ENCODE assay signal across 1 cellular context in the genomic region with DNA sequence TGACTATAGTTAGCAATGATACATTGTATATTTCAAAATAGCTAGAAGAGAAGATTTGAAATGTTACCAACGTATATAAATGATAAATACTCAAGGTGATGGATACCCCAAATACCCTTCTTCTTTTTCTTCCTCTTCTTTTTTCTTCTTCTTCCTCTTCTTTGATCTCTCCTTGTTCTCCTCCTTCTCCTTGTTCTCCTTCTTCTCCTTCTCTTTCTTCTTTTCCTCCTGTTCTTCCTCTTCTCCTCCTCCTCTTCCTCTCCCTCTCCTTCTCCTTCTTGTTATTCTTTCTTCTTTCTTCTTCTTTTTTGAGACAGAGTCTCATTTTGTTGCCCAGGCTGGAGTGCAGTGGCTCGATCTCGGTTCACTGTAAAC.
TF ChIP-seq lines count a peak whose summit lies in the region.

No MANE protein-coding gene starts in this region.

TF ChIP-seq in K562, 482 proteins besides CTCF, POLR2A, EP300 and RAD21:
- TF ChIP-seq NCOA2 (IDR thresholded peaks at IDR 0.05; ENCODE audit: partially characterized antibody in 2 of 2) (no peak), LEF1 (IDR thresholded peaks at IDR 0.05) (no peak), ZNF77 (CRISPR knock-in tag; IDR thresholded peaks at IDR 0.05) (no peak), ZNF174 (CRISPR knock-in tag; IDR thresholded peaks at IDR 0.05) (no peak), ZNF561 (CRISPR knock-in tag; conservative IDR thresholded peaks at IDR 0.05) (no peak)
- TF ChIP-seq, protein P1, sequence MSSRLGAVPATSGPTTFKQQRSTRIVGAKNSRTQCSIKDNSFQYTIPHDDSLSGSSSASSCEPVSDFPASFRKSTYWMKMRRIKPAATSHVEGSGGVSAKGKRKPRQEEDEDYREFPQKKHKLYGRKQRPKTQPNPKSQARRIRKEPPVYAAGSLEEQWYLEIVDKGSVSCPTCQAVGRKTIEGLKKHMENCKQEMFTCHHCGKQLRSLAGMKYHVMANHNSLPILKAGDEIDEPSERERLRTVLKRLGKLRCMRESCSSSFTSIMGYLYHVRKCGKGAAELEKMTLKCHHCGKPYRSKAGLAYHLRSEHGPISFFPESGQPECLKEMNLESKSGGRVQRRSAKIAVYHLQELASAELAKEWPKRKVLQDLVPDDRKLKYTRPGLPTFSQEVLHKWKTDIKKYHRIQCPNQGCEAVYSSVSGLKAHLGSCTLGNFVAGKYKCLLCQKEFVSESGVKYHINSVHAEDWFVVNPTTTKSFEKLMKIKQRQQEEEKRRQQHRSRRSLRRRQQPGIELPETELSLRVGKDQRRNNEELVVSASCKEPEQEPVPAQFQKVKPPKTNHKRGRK (tag; IDR thresholded peaks at IDR 0.05), result peak; percentile 58
TF ChIP-seq in K562: peak in this region for 1.
